1 cellular context compared by ENCODE assay signal in genomic region chr2:105373344-105373781, GRCh38.
TF ChIP-seq lines count a peak whose summit lies in the region.

No MANE protein-coding gene starts in this region.

TF ChIP-seq in HepG2, 621 proteins besides CTCF, POLR2A, EP300 and RAD21 (continued from another document and continues in another):
- TF ChIP-seq ZNF646 (CRISPR knock-in tag; IDR thresholded peaks at IDR 0.05) (no peak), FOXC1 (CRISPR knock-in tag; IDR thresholded peaks at IDR 0.05; ENCODE audit: borderline replicate concordance) (no peak), ZNF383 (CRISPR knock-in tag; IDR thresholded peaks at IDR 0.05; ENCODE audit: borderline replicate concordance) (no peak), DRAP1 (CRISPR knock-in tag; IDR thresholded peaks at IDR 0.05) (no peak), TFDP2 (CRISPR knock-in tag; IDR thresholded peaks at IDR 0.05) (no peak), ZNF878 (CRISPR knock-in tag; IDR thresholded peaks at IDR 0.05) (no peak), PPARG (CRISPR knock-in tag; conservative IDR thresholded peaks at IDR 0.05) (no peak), ZNF34 (CRISPR knock-in tag; IDR thresholded peaks at IDR 0.05; ENCODE audit: borderline replicate concordance) (no peak), CHD4 (IDR thresholded peaks at IDR 0.05; ENCODE audit: borderline replicate concordance, low read length) (no peak), EZH2 (conservative IDR thresholded peaks at IDR 0.05; ENCODE audit: low read depth, low read length) (no peak), SNAPC4 (CRISPR knock-in tag; IDR thresholded peaks at IDR 0.05) (no peak), RFX5 (IDR thresholded peaks at IDR 0.05; ENCODE audit: low read depth, low read length) (no peak), ARNT2 (CRISPR knock-in tag; IDR thresholded peaks at IDR 0.05; ENCODE audit: low read depth) (no peak), MIXL1 (CRISPR knock-in tag; IDR thresholded peaks at IDR 0.05) (no peak), TEF (CRISPR knock-in tag; IDR thresholded peaks at IDR 0.05) (no peak), ZNF260 (CRISPR knock-in tag; IDR thresholded peaks at IDR 0.05; ENCODE audit: borderline replicate concordance, low read depth) (no peak), IRF9 (CRISPR knock-in tag; IDR thresholded peaks at IDR 0.05; ENCODE audit: borderline replicate concordance) (no peak), ZNF280B (CRISPR knock-in tag; IDR thresholded peaks at IDR 0.05; ENCODE audit: borderline replicate concordance) (no peak), TSC22D2 (CRISPR knock-in tag; IDR thresholded peaks at IDR 0.05; ENCODE audit: borderline replicate concordance) (no peak), GMEB1 (CRISPR knock-in tag; IDR thresholded peaks at IDR 0.05; ENCODE audit: borderline replicate concordance) (no peak), ZNF33B (CRISPR knock-in tag; IDR thresholded peaks at IDR 0.05) (no peak), ZNF484 (CRISPR knock-in tag; IDR thresholded peaks at IDR 0.05; ENCODE audit: borderline replicate concordance, low read depth) (no peak), HMG20A (CRISPR knock-in tag; IDR thresholded peaks at IDR 0.05; ENCODE audit: borderline replicate concordance) (peak; percentile 29; the same call in 1 of the 2 replicates), BRCA1 (CRISPR knock-in tag; IDR thresholded peaks at IDR 0.05) (no peak), IRF1 (CRISPR knock-in tag; IDR thresholded peaks at IDR 0.05; ENCODE audit: low read depth) (no peak), PAXIP1 (CRISPR knock-in tag; conservative IDR thresholded peaks at IDR 0.05) (0 out of 2 replicates have a peak, but pooled peaks have one; percentile 13)
